1 cellular context compared by ENCODE assay signal in the genomic region with DNA sequence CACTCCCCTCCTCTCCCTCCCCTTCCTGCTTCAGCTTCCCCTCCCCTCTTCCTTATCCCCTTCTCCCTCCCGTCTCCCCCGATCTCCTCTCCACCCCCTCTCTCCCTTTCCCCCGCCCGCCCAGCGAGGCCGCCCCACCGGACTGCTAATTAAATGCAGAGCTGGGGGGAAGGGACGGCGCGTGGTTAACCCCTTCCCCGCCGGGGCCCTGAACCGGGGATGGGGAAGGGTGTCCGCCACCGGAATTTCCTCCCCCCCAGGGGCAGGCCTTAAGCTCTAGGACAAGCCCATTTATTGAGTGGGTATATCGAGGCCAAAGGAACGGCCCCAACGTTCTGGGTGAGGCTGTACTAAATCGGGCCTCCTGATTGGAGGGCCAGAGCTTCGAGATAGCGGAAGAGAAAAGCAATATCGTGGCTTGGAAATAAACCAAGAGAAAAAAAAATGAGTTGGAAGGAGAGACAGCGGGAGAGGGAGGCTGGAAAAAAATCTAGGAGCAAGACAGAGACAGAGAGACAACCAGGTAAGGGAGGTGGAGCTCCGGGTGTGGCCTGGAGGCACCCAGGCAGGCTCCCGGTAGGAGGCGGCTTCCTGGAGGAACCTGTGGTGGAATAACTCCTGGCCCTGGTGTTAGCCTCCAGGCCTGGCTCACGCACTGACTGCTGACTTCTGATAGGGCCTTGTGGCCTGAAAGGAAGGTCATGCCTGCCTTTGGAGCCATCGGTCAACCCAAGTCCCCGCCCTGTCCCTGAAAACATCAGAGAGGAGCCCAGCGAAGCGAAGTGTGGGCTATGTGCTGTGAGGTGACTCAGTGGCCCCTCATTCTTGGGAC.
TF ChIP-seq lines count a peak whose summit lies in the region.

No MANE protein-coding gene starts in this region.

TF ChIP-seq in K562, 482 proteins besides CTCF, POLR2A, EP300 and RAD21 (continued from another document and continues in another):
- TF ChIP-seq, protein P1, sequence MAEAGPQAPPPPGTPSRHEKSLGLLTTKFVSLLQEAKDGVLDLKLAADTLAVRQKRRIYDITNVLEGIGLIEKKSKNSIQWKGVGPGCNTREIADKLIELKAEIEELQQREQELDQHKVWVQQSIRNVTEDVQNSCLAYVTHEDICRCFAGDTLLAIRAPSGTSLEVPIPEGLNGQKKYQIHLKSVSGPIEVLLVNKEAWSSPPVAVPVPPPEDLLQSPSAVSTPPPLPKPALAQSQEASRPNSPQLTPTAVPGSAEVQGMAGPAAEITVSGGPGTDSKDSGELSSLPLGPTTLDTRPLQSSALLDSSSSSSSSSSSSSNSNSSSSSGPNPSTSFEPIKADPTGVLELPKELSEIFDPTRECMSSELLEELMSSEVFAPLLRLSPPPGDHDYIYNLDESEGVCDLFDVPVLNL (CRISPR knock-in tag; IDR thresholded peaks at IDR 0.05; ENCODE audit: low read depth) = no peak
- TF ChIP-seq, protein P2, sequence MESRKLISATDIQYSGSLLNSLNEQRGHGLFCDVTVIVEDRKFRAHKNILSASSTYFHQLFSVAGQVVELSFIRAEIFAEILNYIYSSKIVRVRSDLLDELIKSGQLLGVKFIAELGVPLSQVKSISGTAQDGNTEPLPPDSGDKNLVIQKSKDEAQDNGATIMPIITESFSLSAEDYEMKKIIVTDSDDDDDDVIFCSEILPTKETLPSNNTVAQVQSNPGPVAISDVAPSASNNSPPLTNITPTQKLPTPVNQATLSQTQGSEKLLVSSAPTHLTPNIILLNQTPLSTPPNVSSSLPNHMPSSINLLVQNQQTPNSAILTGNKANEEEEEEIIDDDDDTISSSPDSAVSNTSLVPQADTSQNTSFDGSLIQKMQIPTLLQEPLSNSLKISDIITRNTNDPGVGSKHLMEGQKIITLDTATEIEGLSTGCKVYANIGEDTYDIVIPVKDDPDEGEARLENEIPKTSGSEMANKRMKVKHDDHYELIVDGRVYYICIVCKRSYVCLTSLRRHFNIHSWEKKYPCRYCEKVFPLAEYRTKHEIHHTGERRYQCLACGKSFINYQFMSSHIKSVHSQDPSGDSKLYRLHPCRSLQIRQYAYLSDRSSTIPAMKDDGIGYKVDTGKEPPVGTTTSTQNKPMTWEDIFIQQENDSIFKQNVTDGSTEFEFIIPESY (CRISPR knock-in tag; IDR thresholded peaks at IDR 0.05) = no peak
- TF ChIP-seq SPI1 (IDR thresholded peaks at IDR 0.05; ENCODE audit: borderline replicate concordance, low read depth, low read length) = 0 out of 2 replicates have a peak, but pooled peaks have one; percentile 13
- TF ChIP-seq, protein P3, sequence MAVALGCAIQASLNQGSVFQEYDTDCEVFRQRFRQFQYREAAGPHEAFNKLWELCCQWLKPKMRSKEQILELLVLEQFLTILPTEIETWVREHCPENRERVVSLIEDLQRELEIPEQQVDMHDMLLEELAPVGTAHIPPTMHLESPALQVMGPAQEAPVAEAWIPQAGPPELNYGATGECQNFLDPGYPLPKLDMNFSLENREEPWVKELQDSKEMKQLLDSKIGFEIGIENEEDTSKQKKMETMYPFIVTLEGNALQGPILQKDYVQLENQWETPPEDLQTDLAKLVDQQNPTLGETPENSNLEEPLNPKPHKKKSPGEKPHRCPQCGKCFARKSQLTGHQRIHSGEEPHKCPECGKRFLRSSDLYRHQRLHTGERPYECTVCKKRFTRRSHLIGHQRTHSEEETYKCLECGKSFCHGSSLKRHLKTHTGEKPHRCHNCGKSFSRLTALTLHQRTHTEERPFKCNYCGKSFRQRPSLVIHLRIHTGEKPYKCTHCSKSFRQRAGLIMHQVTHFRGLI (CRISPR knock-in tag; IDR thresholded peaks at IDR 0.05) = no peak
- TF ChIP-seq ATF1 (CRISPR knock-in tag; IDR thresholded peaks at IDR 0.05) = no peak
- TF ChIP-seq ATF1 (tag; IDR thresholded peaks at IDR 0.05) = 0 out of 2 replicates have a peak, but pooled peaks have one; percentile 3
- TF ChIP-seq TAF9B (IDR thresholded peaks at IDR 0.05; ENCODE audit: partially characterized antibody) = no peak
- TF ChIP-seq ARID2 (IDR thresholded peaks at IDR 0.05) = no peak
- no peak for TF ChIP-seq MTF1 (CRISPR knock-in tag; IDR thresholded peaks at IDR 0.05; ENCODE audit: borderline replicate concordance)
- TF ChIP-seq HNRNPL (IDR thresholded peaks at IDR 0.05; ENCODE audit: low read depth, low read length) = no peak
- TF ChIP-seq ZNF324 (CRISPR knock-in tag; IDR thresholded peaks at IDR 0.05) = no peak
- no peak; the same call in 1 of the 2 replicates for TF ChIP-seq TAF7 (tag; IDR thresholded peaks at IDR 0.05)
- no peak for TF ChIP-seq ZNF740 (CRISPR knock-in tag; IDR thresholded peaks at IDR 0.05)
- TF ChIP-seq ZNF740 (tag; IDR thresholded peaks at IDR 0.05) = peak in 1 of 2 experiments; percentile 73; a peak in 1 of 4 replicates
- TF ChIP-seq GATA2 (CRISPR knock-in tag; IDR thresholded peaks at IDR 0.05) = no peak
- no peak for TF ChIP-seq SETDB1 (IDR thresholded peaks at IDR 0.05; ENCODE audit: low read length)
- peak; percentile 70 for TF ChIP-seq RNF2 (IDR thresholded peaks at IDR 0.05)
- no peak for TF ChIP-seq THRAP3 (IDR thresholded peaks at IDR 0.05; ENCODE audit: borderline replicate concordance)
- TF ChIP-seq, protein P4, sequence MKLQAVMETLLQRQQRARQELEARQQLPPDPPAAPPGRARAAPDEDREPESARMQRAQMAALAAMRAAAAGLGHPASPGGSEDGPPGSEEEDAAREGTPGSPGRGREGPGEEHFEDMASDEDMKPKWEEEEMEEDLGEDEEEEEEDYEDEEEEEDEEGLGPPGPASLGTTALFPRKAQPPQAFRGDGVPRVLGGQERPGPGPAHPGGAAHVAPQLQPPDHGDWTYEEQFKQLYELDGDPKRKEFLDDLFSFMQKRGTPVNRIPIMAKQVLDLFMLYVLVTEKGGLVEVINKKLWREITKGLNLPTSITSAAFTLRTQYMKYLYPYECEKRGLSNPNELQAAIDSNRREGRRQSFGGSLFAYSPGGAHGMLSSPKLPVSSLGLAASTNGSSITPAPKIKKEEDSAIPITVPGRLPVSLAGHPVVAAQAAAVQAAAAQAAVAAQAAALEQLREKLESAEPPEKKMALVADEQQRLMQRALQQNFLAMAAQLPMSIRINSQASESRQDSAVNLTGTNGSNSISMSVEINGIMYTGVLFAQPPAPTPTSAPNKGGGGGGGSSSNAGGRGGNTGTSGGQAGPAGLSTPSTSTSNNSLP (IDR thresholded peaks at IDR 0.05; ENCODE audit: borderline replicate concordance, low read depth, low read length) = no peak
- no peak for TF ChIP-seq ZNF232 (CRISPR knock-in tag; IDR thresholded peaks at IDR 0.05)
- no peak for TF ChIP-seq IFI16 (CRISPR knock-in tag; IDR thresholded peaks at IDR 0.05)
- peak; percentile 50 for TF ChIP-seq ZNF121 (CRISPR knock-in tag; conservative IDR thresholded peaks at IDR 0.05)
- no peak for TF ChIP-seq ZNF212 (CRISPR knock-in tag; IDR thresholded peaks at IDR 0.05)
- no peak for TF ChIP-seq EZH2 (IDR thresholded peaks at IDR 0.05; ENCODE audit: borderline replicate concordance, low read depth, low read length)
- TF ChIP-seq TCF7L2 (IDR thresholded peaks at IDR 0.05; ENCODE audit: low read depth, low read length) = no peak
- no peak for TF ChIP-seq CUX1 (CRISPR knock-in tag; IDR thresholded peaks at IDR 0.05)
- TF ChIP-seq, protein P5, sequence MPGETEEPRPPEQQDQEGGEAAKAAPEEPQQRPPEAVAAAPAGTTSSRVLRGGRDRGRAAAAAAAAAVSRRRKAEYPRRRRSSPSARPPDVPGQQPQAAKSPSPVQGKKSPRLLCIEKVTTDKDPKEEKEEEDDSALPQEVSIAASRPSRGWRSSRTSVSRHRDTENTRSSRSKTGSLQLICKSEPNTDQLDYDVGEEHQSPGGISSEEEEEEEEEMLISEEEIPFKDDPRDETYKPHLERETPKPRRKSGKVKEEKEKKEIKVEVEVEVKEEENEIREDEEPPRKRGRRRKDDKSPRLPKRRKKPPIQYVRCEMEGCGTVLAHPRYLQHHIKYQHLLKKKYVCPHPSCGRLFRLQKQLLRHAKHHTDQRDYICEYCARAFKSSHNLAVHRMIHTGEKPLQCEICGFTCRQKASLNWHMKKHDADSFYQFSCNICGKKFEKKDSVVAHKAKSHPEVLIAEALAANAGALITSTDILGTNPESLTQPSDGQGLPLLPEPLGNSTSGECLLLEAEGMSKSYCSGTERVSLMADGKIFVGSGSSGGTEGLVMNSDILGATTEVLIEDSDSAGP (CRISPR knock-in tag; IDR thresholded peaks at IDR 0.05) = no peak
- TF ChIP-seq ZNF143 (CRISPR knock-in tag; IDR thresholded peaks at IDR 0.05) = no peak
- no peak for TF ChIP-seq RERE (CRISPR knock-in tag; IDR thresholded peaks at IDR 0.05; ENCODE audit: borderline replicate concordance)
- TF ChIP-seq ZNF253 (CRISPR knock-in tag; conservative IDR thresholded peaks at IDR 0.05) = no peak
- no peak; the same call in 1 of the 2 replicates for TF ChIP-seq SOX6 (IDR thresholded peaks at IDR 0.05)
- peak; percentile 68 for TF ChIP-seq L3MBTL2 (IDR thresholded peaks at IDR 0.05)
- TF ChIP-seq GABPB2 (CRISPR knock-in tag; conservative IDR thresholded peaks at IDR 0.05) = no peak
- no peak for TF ChIP-seq CCAR2 (IDR thresholded peaks at IDR 0.05; ENCODE audit: low read depth, low read length)
- TF ChIP-seq NFYB (IDR thresholded peaks at IDR 0.05; ENCODE audit: extremely low read depth, insufficient read length) = peak; percentile 15
